ENCODE assay signal across 1 cellular context in the genomic region with DNA sequence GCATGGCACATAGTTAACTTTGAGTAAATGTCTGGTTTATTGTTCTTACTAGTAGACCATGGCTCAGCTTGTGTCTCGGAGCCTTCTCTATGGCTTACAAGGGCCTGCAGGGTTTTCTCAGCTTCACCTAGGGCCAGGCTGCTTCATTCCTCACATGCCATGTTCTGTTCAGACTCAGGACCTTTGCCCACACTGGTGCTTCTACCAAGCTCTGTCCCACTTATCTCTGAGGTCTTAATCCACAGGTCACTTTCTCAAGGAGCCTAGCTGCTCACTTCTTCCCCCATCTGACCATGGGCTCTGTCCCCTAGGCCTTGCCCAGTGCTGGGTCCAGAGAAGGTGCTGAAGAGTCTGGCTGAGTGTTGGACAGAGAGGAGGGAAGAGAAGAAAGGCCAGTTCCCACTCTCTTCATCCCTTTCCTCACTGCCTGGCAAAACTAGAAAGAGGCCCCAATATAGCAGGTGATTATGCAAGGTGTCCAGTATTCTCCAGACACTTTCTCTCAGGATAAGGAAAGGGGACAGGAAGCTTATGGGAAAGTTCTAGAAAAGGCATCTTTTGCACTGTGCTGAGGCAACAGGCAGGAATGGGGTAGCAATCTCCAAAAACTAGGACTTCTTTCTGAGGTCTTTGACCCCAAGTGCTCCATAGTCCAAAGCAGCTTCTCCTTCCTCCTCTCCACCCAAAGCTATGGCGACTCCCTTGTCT.
TF ChIP-seq lines count a peak whose summit lies in the region.

No MANE protein-coding gene starts in this region.

TF ChIP-seq in WTC11, 78 proteins besides CTCF, POLR2A, EP300 and RAD21 (continued from another document):
- TF ChIP-seq TP53 (CRISPR knock-in tag; IDR thresholded peaks at IDR 0.05) (no peak), JUN (CRISPR knock-in tag; IDR thresholded peaks at IDR 0.05) (no peak), CREM (CRISPR knock-in tag; IDR thresholded peaks at IDR 0.05) (no peak), OVOL2 (CRISPR knock-in tag; IDR thresholded peaks at IDR 0.05; ENCODE audit: borderline replicate concordance) (no peak), SOX15 (CRISPR knock-in tag; IDR thresholded peaks at IDR 0.05) (no peak), NR3C1 (CRISPR knock-in tag; conservative IDR thresholded peaks at IDR 0.05; ENCODE audit: low read depth) (no peak), KAT7 (CRISPR knock-in tag; IDR thresholded peaks at IDR 0.05; ENCODE audit: borderline replicate concordance) (no peak), GRHL2 (CRISPR knock-in tag; IDR thresholded peaks at IDR 0.05; ENCODE audit: insufficient replicate concordance, severe bottlenecking) (no peak), RELA (CRISPR knock-in tag; IDR thresholded peaks at IDR 0.05; ENCODE audit: borderline replicate concordance) (no peak), ZNF138 (CRISPR knock-in tag; conservative IDR thresholded peaks at IDR 0.05) (no peak)
- TF ChIP-seq, protein P1, sequence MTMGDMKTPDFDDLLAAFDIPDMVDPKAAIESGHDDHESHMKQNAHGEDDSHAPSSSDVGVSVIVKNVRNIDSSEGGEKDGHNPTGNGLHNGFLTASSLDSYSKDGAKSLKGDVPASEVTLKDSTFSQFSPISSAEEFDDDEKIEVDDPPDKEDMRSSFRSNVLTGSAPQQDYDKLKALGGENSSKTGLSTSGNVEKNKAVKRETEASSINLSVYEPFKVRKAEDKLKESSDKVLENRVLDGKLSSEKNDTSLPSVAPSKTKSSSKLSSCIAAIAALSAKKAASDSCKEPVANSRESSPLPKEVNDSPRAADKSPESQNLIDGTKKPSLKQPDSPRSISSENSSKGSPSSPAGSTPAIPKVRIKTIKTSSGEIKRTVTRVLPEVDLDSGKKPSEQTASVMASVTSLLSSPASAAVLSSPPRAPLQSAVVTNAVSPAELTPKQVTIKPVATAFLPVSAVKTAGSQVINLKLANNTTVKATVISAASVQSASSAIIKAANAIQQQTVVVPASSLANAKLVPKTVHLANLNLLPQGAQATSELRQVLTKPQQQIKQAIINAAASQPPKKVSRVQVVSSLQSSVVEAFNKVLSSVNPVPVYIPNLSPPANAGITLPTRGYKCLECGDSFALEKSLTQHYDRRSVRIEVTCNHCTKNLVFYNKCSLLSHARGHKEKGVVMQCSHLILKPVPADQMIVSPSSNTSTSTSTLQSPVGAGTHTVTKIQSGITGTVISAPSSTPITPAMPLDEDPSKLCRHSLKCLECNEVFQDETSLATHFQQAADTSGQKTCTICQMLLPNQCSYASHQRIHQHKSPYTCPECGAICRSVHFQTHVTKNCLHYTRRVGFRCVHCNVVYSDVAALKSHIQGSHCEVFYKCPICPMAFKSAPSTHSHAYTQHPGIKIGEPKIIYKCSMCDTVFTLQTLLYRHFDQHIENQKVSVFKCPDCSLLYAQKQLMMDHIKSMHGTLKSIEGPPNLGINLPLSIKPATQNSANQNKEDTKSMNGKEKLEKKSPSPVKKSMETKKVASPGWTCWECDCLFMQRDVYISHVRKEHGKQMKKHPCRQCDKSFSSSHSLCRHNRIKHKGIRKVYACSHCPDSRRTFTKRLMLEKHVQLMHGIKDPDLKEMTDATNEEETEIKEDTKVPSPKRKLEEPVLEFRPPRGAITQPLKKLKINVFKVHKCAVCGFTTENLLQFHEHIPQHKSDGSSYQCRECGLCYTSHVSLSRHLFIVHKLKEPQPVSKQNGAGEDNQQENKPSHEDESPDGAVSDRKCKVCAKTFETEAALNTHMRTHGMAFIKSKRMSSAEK (CRISPR knock-in tag; IDR thresholded peaks at IDR 0.05; ENCODE audit: borderline replicate concordance), result no peak
- TF ChIP-seq, protein P2, sequence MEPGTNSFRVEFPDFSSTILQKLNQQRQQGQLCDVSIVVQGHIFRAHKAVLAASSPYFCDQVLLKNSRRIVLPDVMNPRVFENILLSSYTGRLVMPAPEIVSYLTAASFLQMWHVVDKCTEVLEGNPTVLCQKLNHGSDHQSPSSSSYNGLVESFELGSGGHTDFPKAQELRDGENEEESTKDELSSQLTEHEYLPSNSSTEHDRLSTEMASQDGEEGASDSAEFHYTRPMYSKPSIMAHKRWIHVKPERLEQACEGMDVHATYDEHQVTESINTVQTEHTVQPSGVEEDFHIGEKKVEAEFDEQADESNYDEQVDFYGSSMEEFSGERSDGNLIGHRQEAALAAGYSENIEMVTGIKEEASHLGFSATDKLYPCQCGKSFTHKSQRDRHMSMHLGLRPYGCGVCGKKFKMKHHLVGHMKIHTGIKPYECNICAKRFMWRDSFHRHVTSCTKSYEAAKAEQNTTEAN (CRISPR knock-in tag; IDR thresholded peaks at IDR 0.05), result no peak
- TF ChIP-seq, protein P3, sequence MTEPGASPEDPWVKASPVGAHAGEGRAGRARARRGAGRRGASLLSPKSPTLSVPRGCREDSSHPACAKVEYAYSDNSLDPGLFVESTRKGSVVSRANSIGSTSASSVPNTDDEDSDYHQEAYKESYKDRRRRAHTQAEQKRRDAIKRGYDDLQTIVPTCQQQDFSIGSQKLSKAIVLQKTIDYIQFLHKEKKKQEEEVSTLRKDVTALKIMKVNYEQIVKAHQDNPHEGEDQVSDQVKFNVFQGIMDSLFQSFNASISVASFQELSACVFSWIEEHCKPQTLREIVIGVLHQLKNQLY (CRISPR knock-in tag; IDR thresholded peaks at IDR 0.05), result no peak
- TF ChIP-seq, protein P4, sequence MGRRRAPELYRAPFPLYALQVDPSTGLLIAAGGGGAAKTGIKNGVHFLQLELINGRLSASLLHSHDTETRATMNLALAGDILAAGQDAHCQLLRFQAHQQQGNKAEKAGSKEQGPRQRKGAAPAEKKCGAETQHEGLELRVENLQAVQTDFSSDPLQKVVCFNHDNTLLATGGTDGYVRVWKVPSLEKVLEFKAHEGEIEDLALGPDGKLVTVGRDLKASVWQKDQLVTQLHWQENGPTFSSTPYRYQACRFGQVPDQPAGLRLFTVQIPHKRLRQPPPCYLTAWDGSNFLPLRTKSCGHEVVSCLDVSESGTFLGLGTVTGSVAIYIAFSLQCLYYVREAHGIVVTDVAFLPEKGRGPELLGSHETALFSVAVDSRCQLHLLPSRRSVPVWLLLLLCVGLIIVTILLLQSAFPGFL (CRISPR knock-in tag; IDR thresholded peaks at IDR 0.05; ENCODE audit: borderline replicate concordance), result no peak
- TF ChIP-seq, protein P5, sequence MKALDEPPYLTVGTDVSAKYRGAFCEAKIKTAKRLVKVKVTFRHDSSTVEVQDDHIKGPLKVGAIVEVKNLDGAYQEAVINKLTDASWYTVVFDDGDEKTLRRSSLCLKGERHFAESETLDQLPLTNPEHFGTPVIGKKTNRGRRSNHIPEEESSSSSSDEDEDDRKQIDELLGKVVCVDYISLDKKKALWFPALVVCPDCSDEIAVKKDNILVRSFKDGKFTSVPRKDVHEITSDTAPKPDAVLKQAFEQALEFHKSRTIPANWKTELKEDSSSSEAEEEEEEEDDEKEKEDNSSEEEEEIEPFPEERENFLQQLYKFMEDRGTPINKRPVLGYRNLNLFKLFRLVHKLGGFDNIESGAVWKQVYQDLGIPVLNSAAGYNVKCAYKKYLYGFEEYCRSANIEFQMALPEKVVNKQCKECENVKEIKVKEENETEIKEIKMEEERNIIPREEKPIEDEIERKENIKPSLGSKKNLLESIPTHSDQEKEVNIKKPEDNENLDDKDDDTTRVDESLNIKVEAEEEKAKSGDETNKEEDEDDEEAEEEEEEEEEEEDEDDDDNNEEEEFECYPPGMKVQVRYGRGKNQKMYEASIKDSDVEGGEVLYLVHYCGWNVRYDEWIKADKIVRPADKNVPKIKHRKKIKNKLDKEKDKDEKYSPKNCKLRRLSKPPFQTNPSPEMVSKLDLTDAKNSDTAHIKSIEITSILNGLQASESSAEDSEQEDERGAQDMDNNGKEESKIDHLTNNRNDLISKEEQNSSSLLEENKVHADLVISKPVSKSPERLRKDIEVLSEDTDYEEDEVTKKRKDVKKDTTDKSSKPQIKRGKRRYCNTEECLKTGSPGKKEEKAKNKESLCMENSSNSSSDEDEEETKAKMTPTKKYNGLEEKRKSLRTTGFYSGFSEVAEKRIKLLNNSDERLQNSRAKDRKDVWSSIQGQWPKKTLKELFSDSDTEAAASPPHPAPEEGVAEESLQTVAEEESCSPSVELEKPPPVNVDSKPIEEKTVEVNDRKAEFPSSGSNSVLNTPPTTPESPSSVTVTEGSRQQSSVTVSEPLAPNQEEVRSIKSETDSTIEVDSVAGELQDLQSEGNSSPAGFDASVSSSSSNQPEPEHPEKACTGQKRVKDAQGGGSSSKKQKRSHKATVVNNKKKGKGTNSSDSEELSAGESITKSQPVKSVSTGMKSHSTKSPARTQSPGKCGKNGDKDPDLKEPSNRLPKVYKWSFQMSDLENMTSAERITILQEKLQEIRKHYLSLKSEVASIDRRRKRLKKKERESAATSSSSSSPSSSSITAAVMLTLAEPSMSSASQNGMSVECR (CRISPR knock-in tag; IDR thresholded peaks at IDR 0.05; ENCODE audit: borderline replicate concordance), result no peak
TF ChIP-seq in WTC11: peak in this region for 0.
